ENCODE assay signal across 8 cellular contexts in the genomic region with DNA sequence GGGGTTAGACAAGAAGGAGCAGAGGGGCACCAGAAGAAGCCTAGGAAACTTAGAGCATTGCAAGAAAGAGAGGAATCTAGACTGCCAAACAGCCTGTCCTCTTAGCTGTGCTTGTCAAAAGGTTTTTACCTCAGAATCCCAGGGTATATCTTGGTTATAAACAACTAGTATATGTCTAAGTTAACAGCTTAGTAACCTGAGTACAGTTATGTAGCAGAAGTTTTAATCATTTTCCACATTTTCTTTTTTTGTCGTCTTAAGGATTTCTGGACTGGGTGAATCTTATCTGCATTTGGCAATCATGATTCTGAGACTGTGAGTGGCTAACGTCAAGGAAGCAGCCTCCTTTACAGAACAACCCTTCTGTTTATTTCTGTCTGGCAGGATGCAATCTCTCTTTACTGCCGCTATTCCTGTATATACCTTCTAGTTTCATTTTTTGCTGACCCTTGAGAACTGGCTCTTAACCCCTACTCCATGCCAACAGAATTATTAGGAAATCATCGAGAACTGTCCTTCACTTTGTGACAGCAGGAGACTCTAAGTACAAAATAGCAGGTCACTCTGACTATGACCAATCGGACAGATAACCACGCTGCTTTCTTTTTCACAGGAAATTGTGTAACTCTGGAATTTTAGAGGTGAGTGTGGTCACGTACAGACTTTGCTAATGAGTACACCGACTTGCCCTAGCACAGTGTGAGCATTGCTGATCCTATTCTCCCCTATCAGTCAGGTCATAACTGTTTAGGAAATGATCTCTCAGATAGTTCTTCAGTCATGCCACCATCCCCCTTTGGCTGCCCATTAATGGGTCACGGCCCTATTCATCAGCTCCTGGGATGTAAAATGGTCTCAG. TPM values are rescaled to one million over a fixed set of nuclear protein-coding genes. Genes with fewer than 3 reads are reported as not detected.
DNase-seq lines count a peak whose midpoint lies in the region; ATAC-seq and TF ChIP-seq lines count a peak whose summit lies in the region.

No MANE protein-coding gene starts in this region.

- no peaks in the 10 kb centered on the region for H3K36me3 Mint-ChIP-seq in CD4-positive, CD25-positive, alpha-beta regulatory T cell
- no peaks in the 10 kb centered on the region for H3K36me3 Mint-ChIP-seq in glutamatergic neuron (ENCODE audit: unreplicated experiment)

- H3K4me3 Mint-ChIP-seq in CD4-positive, CD25-positive, alpha-beta regulatory T cell: peak overlapping the region in 3 of 4 donors; percentile 73 to 83 (median 75)
- no peak overlapping the region for H3K4me3 Mint-ChIP-seq in glutamatergic neuron (ENCODE audit: unreplicated experiment)

- H3K9me3 Mint-ChIP-seq in CD4-positive, CD25-positive, alpha-beta regulatory T cell: no peaks in the 10 kb centered on the region
- H3K9me3 Mint-ChIP-seq in glutamatergic neuron (ENCODE audit: unreplicated experiment): peaks cover 2% of the 10 kb centered on the region

- peaks cover 0 to 11% (median 8%) of the 10 kb centered on the region in 4 donors for H3K4me1 Mint-ChIP-seq in CD4-positive, CD25-positive, alpha-beta regulatory T cell
- no peaks in the 10 kb centered on the region for H3K4me1 Mint-ChIP-seq in glutamatergic neuron (ENCODE audit: low read depth, unreplicated experiment)

- H3K27me3 ChIP-seq in CD4-positive, CD25-positive, alpha-beta regulatory T cell (ENCODE audit: control insufficient read depth, insufficient read depth, low read length): peaks cover 3% of the 10 kb centered on the region
- H3K27me3 ChIP-seq in SU-DHL-6 (ENCODE audit: low read length) (no peaks in the 10 kb centered on the region), dorsolateral prefrontal cortex (no peaks in the 10 kb centered on the region), muscle layer of duodenum (ENCODE audit: low read depth, low read length) (no peaks in the 10 kb centered on the region)

- peak overlapping the region; percentile 78 for H3K4me3 ChIP-seq in CD4-positive, CD25-positive, alpha-beta regulatory T cell (ENCODE audit: low read depth, low read length)
- peak overlapping the region; percentile 4 for H3K4me3 ChIP-seq in SU-DHL-6 (ENCODE audit: insufficient read depth, low read length, poor library complexity, severe bottlenecking)
- H3K4me3 ChIP-seq in dorsolateral prefrontal cortex: peak overlapping the region in 26 of 59 donors; percentile 1 to 47 (median 22)
- H3K4me3 ChIP-seq in muscle layer of duodenum (ENCODE audit: low read depth in 1 of 2, low read length in 2 of 2): peak overlapping the region; percentile 55 to 62

- peak overlapping the region; percentile 43 for H3K4me2 ChIP-seq in SU-DHL-6 (ENCODE audit: low read depth, low read length, poor library complexity, severe bottlenecking)

- peaks cover 8% of the 10 kb centered on the region for H3K27me3 Mint-ChIP-seq in CD4-positive, CD25-positive, alpha-beta regulatory T cell
- H3K27me3 Mint-ChIP-seq in glutamatergic neuron (ENCODE audit: unreplicated experiment): no peaks in the 10 kb centered on the region

- H3K4me1 ChIP-seq in CD4-positive, CD25-positive, alpha-beta regulatory T cell (ENCODE audit: control insufficient read depth, insufficient read depth, low read length, poor library complexity, severe bottlenecking): peaks cover 7% of the 10 kb centered on the region
- no peaks in the 10 kb centered on the region for H3K4me1 ChIP-seq in muscle layer of duodenum (ENCODE audit: control insufficient read depth in 1 of 2, insufficient read depth in 2 of 2, low read length in 2 of 2)

- H3K79me2 ChIP-seq in SU-DHL-6 (ENCODE audit: insufficient read depth, low read length): no peaks in the 10 kb centered on the region

- H3K27ac ChIP-seq in CD4-positive, CD25-positive, alpha-beta regulatory T cell (ENCODE audit: insufficient read depth, low read length, poor library complexity, severe bottlenecking): no peak overlapping the region
- H3K27ac ChIP-seq in SU-DHL-6 (ENCODE audit: low read depth, low read length) (peak overlapping the region; percentile 59), dorsolateral prefrontal cortex (peak overlapping the region in 52 of 59 donors; percentile 6 to 85 (median 59)), muscle layer of duodenum (ENCODE audit: low read length) (peak overlapping the region; percentile 55)

- H4K20me1 ChIP-seq in SU-DHL-6 (ENCODE audit: low read depth, low read length): no peaks in the 10 kb centered on the region

- TF ChIP-seq CTCF in SU-DHL-6 (IDR thresholded peaks at IDR 0.05; ENCODE audit: insufficient read depth, low read length, poor library complexity, severe bottlenecking): no peak
- no peak for TF ChIP-seq CTCF in dorsolateral prefrontal cortex (IDR thresholded peaks at IDR 0.05 in 54 of 56, conservative IDR thresholded peaks at IDR 0.05 in 2 of 56; ENCODE audit: low read depth in 1 of 56, partially characterized antibody in 56 of 56)
- TF ChIP-seq CTCF in glutamatergic neuron (IDR thresholded peaks at IDR 0.05; ENCODE audit: partially characterized antibody, unreplicated experiment): no peak

- no peaks in the 10 kb centered on the region for H3K36me3 ChIP-seq in CD4-positive, CD25-positive, alpha-beta regulatory T cell (ENCODE audit: control insufficient read depth, insufficient read depth, low read length)
- H3K36me3 ChIP-seq in SU-DHL-6 (ENCODE audit: low read length) (no peaks in the 10 kb centered on the region), muscle layer of duodenum (ENCODE audit: control insufficient read depth in 1 of 2, insufficient read depth in 2 of 2, low read length in 2 of 2) (no peaks in the 10 kb centered on the region)

- H3K9me3 ChIP-seq in CD4-positive, CD25-positive, alpha-beta regulatory T cell (ENCODE audit: control insufficient read depth in 2 of 2, low read length in 2 of 2): no peaks in the 10 kb centered on the region
- H3K9me3 ChIP-seq in SU-DHL-6 (ENCODE audit: insufficient read depth, low read length): no peaks in the 10 kb centered on the region
- H3K9me3 ChIP-seq in muscle layer of duodenum (ENCODE audit: control insufficient read depth in 1 of 2, low read length in 2 of 2): no peaks in the 10 kb centered on the region

- peak overlapping the region; percentile 28; the same call in 1 of the 2 replicates for H3K9ac ChIP-seq in SU-DHL-6 (ENCODE audit: low read length)

- DNase-seq in CD4-positive, CD25-positive, alpha-beta regulatory T cell: peak in 1 of 3 donors; percentile 23
- no peak for DNase-seq in dorsolateral prefrontal cortex
- DNase-seq in glutamatergic neuron: no peak
- no peak for DNase-seq in NCI-H2171 (lab: John Stamatoyannopoulos, UW)

- no peaks in the 10 kb centered on the region for H3F3A ChIP-seq in SU-DHL-6 (ENCODE audit: insufficient read depth)

- H3K27ac Mint-ChIP-seq in CD4-positive, CD25-positive, alpha-beta regulatory T cell: peak overlapping the region; percentile 34 to 67 (median 60)
- H3K27ac Mint-ChIP-seq in glutamatergic neuron (ENCODE audit: unreplicated experiment): no peak overlapping the region

- intact Hi-C loops in dorsolateral prefrontal cortex (cut with DNase I): no loop called here

- H2AFZ ChIP-seq in SU-DHL-6 (ENCODE audit: low read depth, low read length, severe bottlenecking): peak overlapping the region; percentile 85

- peak; percentile 57 to 60 for ATAC-seq in CD4-positive, CD25-positive, alpha-beta regulatory T cell (ENCODE audit: low read depth in 2 of 2)
- ATAC-seq in GM19324 (IDR thresholded peaks at IDR 0.05; ENCODE audit: low FRiP score, unreplicated experiment): peak; percentile 89
- ATAC-seq in HG03354 (IDR thresholded peaks at IDR 0.05; ENCODE audit: poor library complexity, severe bottlenecking, unreplicated experiment): peak; percentile 89

- H3K9me2 ChIP-seq in SU-DHL-6 (replicated peaks; ENCODE audit: insufficient read depth, low read length): no peaks in the 10 kb centered on the region

RNA-seq across cellular contexts. Expression of a gene that starts 3.3 kb away (rescaled TPM):
- total RNA-seq in CD4-positive, CD25-positive, alpha-beta regulatory T cell: not detected
- polyA plus RNA-seq in CD4-positive, CD25-positive, alpha-beta regulatory T cell: under 1 TPM in 3 of 4 donors, not detected in 1; 0.08 to 0.44 (median 0.15) TPM
- total RNA-seq in dorsolateral prefrontal cortex: 100 to 1,000 TPM in 3 of 120 experiments, 10 to 100 TPM in 105, 1 to 10 TPM in 12; 1.5 to 121 (median 30.7) TPM
- not detected for total RNA-seq in glutamatergic neuron (ENCODE audit: unreplicated experiment)
